Comparison of ENCODE assay signal across 27 cellular contexts in the genomic region with DNA sequence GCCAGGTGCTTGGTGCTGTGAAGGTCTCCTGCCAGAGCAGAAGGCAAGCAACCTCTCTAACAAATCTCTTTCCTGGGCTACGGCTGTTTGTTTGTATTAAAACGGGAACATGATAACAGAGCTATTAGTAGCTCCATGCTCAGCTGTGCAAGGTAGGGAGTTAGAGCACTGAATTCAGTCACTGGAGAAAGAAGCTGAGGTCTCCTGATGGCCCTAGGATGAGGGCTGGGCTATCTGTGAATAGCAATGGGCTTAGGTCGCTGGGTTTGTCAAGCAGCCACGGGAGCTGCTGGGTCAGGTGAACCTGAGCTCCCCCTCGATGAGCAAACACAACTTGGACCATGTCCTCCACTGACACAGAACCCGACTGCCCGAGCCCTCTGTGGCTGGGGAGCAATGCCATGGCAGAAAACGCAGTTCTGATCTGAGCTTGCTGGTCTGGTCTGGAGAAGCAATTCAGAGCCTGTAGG. TPM values are rescaled to one million over a fixed set of nuclear protein-coding genes. Genes with fewer than 3 reads are reported as not detected.
DNase-seq lines count a peak whose midpoint lies in the region; ATAC-seq and TF ChIP-seq lines count a peak whose summit lies in the region.
"Had no signal": no experiment of that assay in that cellular context is flagged by ENCODE, and none has a peak within 500 bp of the region (broad histone marks: within the 10 kb centered on the region; RNA-seq: fewer than 3 reads in every experiment).

No MANE protein-coding gene starts in this region.

- intact Hi-C loops in Right ventricle myocardium inferior (cut with DNase I) (no loop called here), cardiac septum (cut with DNase I) (no loop called here), psoas muscle (cut with DNase I) (no loop called here)
- intact Hi-C loops in activated CD4-positive, alpha-beta T cell treated with anti-CD3 and anti-CD28 coated beads, Interleukin-2, amount 10 ng/mL, durations not matched to agents 24 days and 14 days (cut with micrococcal nuclease) = no loop called here

- no peak for TF ChIP-seq CTCF in psoas muscle (IDR thresholded peaks at IDR 0.05)
- TF ChIP-seq CTCF in chondrocyte (IDR thresholded peaks at IDR 0.05) = no peak

- H3K4me1 Mint-ChIP-seq in chondrocyte (ENCODE audit: low read depth) = no peaks in the 10 kb centered on the region
- H3K4me1 Mint-ChIP-seq in activated CD4-positive, alpha-beta T cell treated with anti-CD3 and anti-CD28 coated beads, Interleukin-2, amount 10 ng/mL, durations not matched to agents 24 days and 14 days = no peaks in the 10 kb centered on the region
- H3K4me1 Mint-ChIP-seq: activated naive CD8-positive, alpha-beta T cell treated with anti-CD3 and anti-CD28 coated beads for 36 hours; memory B cell had no signal

- no peaks in the 10 kb centered on the region for H3K27me3 ChIP-seq in psoas muscle (ENCODE audit: insufficient read depth in 3 of 3, low read length in 2 of 3)
- H3K27me3 ChIP-seq: cardiac muscle cell, ovary, upper lobe of left lung had no signal

- H3K9me3 Mint-ChIP-seq in chondrocyte (ENCODE audit: low read depth) = no peaks in the 10 kb centered on the region
- H3K9me3 Mint-ChIP-seq in activated CD4-positive, alpha-beta T cell treated with anti-CD3 and anti-CD28 coated beads, Interleukin-2, amount 10 ng/mL, durations not matched to agents 24 days and 14 days = no peaks in the 10 kb centered on the region
- H3K9me3 Mint-ChIP-seq: activated naive CD8-positive, alpha-beta T cell treated with anti-CD3 and anti-CD28 coated beads for 36 hours; H9; memory B cell; neural crest cell had no signal

- ATAC-seq in Right ventricle myocardium inferior (peak; percentile 79), psoas muscle (peak; percentile 82 to 90 (median 88))
- ATAC-seq: esophagus mucosa had no signal

- 29 to 33% (median 30%) methylated on average over 8 of the region's 8 CpGs for WGBS in psoas muscle, 3 donors

- H3K36me3 ChIP-seq in psoas muscle (ENCODE audit: insufficient read depth in 1 of 2, low read depth in 1 of 2) = peaks cover 0 to 3% of the 10 kb centered on the region in 2 donors
- H3K36me3 ChIP-seq: cardiac muscle cell, ovary, upper lobe of left lung had no signal

- H3K27me3 Mint-ChIP-seq in chondrocyte (ENCODE audit: low read depth) = peaks cover 4% of the 10 kb centered on the region
- H3K27me3 Mint-ChIP-seq in activated CD4-positive, alpha-beta T cell treated with anti-CD3 and anti-CD28 coated beads, Interleukin-2, amount 10 ng/mL, durations not matched to agents 24 days and 14 days = peaks cover 2% of the 10 kb centered on the region

- DNase-seq in Right ventricle myocardium inferior (ENCODE audit: missing footprints) (no peak), cardiac septum (ENCODE audit: low spot score) (no peak), left kidney (ENCODE audit: low read depth, low spot score) (peak; percentile 26), psoas muscle (peak; percentile 67 to 89), NCI-H1048 (lab: John Stamatoyannopoulos, UW) (no peak), chondrocyte (ENCODE audit: low spot score) (no peak), dedifferentiated amniotic fluid mesenchymal stem cell (ENCODE audit: extremely low spot score) (no peak)
- no peak for DNase-seq in activated CD4-positive, alpha-beta T cell treated with anti-CD3 and anti-CD28 coated beads, Interleukin-2, amount 10 ng/mL, durations not matched to agents 24 days and 14 days
- DNase-seq: 8988T; activated CD4-positive, alpha-beta T cell treated with anti-CD3 and anti-CD28 coated beads, Interleukin-2, amount 50 U/mL, for 1 hour; activated effector memory CD4-positive, alpha-beta T cell treated with Interleukin-2 at 50 U/mL for 16 hours; activated naive CD8-positive, alpha-beta T cell treated with anti-CD3 and anti-CD28 coated beads for 36 hours; activated T-cell treated with anti-CD3 and anti-CD28 coated beads, Interleukin-2, amount 50 U/mL, for 1 hour; anterior cingulate cortex; C1 segment of cervical spinal cord; cortex of kidney; H9; NCI-H1417 treated with DMSO at 0.1 percent for 48 hours; NCI-H2107; ovary; stimulated activated CD4-positive, alpha-beta T cell treated with anti-CD3 and anti-CD28 coated beads, Interleukin-4, amount 100 ng/mL, for 4 hours; T1000; upper lobe of left lung had no signal

- H3K4me1 ChIP-seq in psoas muscle = peaks cover 69% of the 10 kb centered on the region

- H3K4me3 ChIP-seq in psoas muscle = no peak overlapping the region
- H3K4me3 ChIP-seq: cardiac muscle cell, ovary, upper lobe of left lung had no signal

- H3K4me3 Mint-ChIP-seq in chondrocyte (ENCODE audit: unreplicated experiment) = no peak overlapping the region
- H3K4me3 Mint-ChIP-seq in activated CD4-positive, alpha-beta T cell treated with anti-CD3 and anti-CD28 coated beads, Interleukin-2, amount 10 ng/mL, durations not matched to agents 24 days and 14 days = no peak overlapping the region
- H3K4me3 Mint-ChIP-seq: activated naive CD8-positive, alpha-beta T cell treated with anti-CD3 and anti-CD28 coated beads for 36 hours; H9; memory B cell; neural crest cell had no signal

- H3K36me3 Mint-ChIP-seq in chondrocyte (ENCODE audit: low read depth) = no peaks in the 10 kb centered on the region
- H3K36me3 Mint-ChIP-seq in activated CD4-positive, alpha-beta T cell treated with anti-CD3 and anti-CD28 coated beads, Interleukin-2, amount 10 ng/mL, durations not matched to agents 24 days and 14 days (ENCODE audit: low read depth) = no peaks in the 10 kb centered on the region
- H3K36me3 Mint-ChIP-seq: activated naive CD8-positive, alpha-beta T cell treated with anti-CD3 and anti-CD28 coated beads for 36 hours; memory B cell had no signal

- H3K27ac Mint-ChIP-seq in chondrocyte (ENCODE audit: unreplicated experiment) = no peak overlapping the region
- H3K27ac Mint-ChIP-seq in activated CD4-positive, alpha-beta T cell treated with anti-CD3 and anti-CD28 coated beads, Interleukin-2, amount 10 ng/mL, durations not matched to agents 24 days and 14 days = no peak overlapping the region
- H3K27ac Mint-ChIP-seq: activated naive CD8-positive, alpha-beta T cell treated with anti-CD3 and anti-CD28 coated beads for 36 hours; H9; memory B cell had no signal

- H3K9me3 ChIP-seq in psoas muscle = no peaks in the 10 kb centered on the region
- H3K9me3 ChIP-seq: ovary, upper lobe of left lung had no signal

- H3K27ac ChIP-seq in psoas muscle = peak overlapping the region; percentile 98
- H3K27ac ChIP-seq: cardiac muscle cell, ovary, upper lobe of left lung had no signal

RNA-seq across cellular contexts. Expression of a gene that starts 24.4 kb away (rescaled TPM):
- total RNA-seq in Right ventricle myocardium inferior (341 TPM), cardiac septum (282 TPM), psoas muscle (100 to 1,000 TPM; 313 to 439 (median 431) TPM), chondrocyte (36.2 to 60.7 TPM (median 56.6 TPM) in 3 replicates)
- 100 to 1,000 TPM in 2 of 3 donors, 10 to 100 TPM in 1; 44.0 to 168 (median 148) TPM for polyA plus RNA-seq in psoas muscle
- not detected in 2 replicates for total RNA-seq in activated CD4-positive, alpha-beta T cell treated with anti-CD3 and anti-CD28 coated beads, Interleukin-2, amount 10 ng/mL, durations not matched to agents 24 days and 14 days
- total RNA-seq: activated naive CD8-positive, alpha-beta T cell treated with anti-CD3 and anti-CD28 coated beads for 36 hours had no signal

RNA-seq across cellular contexts. Expression of a gene that starts 38.3 kb away (rescaled TPM):
- total RNA-seq in Right ventricle myocardium inferior = 26.6 TPM
- 29.0 TPM for total RNA-seq in cardiac septum
- total RNA-seq in psoas muscle = 10 to 100 TPM; 10.7 to 17.7 (median 14.6) TPM
- polyA plus RNA-seq in psoas muscle = 10 to 100 TPM; 11.9 to 41.9 (median 21.2) TPM
- 19.5 to 25.1 TPM (median 24.8 TPM) in 3 replicates for total RNA-seq in chondrocyte
- total RNA-seq in activated CD4-positive, alpha-beta T cell treated with anti-CD3 and anti-CD28 coated beads, Interleukin-2, amount 10 ng/mL, durations not matched to agents 24 days and 14 days = 78.7 and 88.9 TPM in 2 replicates

Comparison
In these comparisons a context has a peak if more than half of its experiments do, and no peak if none do; other contexts are left out.
1. DNase-seq: peak in left kidney (single experiment) and psoas muscle (2 of 2); none in Right ventricle myocardium inferior (single experiment), cardiac septum (single experiment), NCI-H1048 (single experiment), chondrocyte (single experiment), activated CD4-positive, alpha-beta T cell treated with anti-CD3 and anti-CD28 coated beads, Interleukin-2, amount 10 ng/mL, durations not matched to agents 24 days and 14 days (single experiment) and dedifferentiated amniotic fluid mesenchymal stem cell (single experiment).
2. RNA of a gene that starts 24.4 kb away (total RNA-seq): 313 to 439 TPM in psoas muscle, 341 TPM in Right ventricle myocardium inferior (single experiment), 282 TPM in cardiac septum (single experiment) and 36.2 to 60.7 TPM in chondrocyte; not detected in activated CD4-positive, alpha-beta T cell treated with anti-CD3 and anti-CD28 coated beads, Interleukin-2, amount 10 ng/mL, durations not matched to agents 24 days and 14 days; every median in the first group is over 10 times any median in the second.